8 cellular contexts compared by ENCODE assay signal in genomic region chr1:111754964-111755320, GRCh38. TPM values are rescaled to one million over a fixed set of nuclear protein-coding genes. Genes with fewer than 3 reads are reported as not detected.
DNase-seq lines count a peak whose midpoint lies in the region; ATAC-seq, FAIRE-seq and TF ChIP-seq lines count a peak whose summit lies in the region.

No MANE protein-coding gene starts in this region.

- H3K27ac Mint-ChIP-seq in chondrocyte (ENCODE audit: unreplicated experiment) = peak overlapping the region; percentile 100
- H3K27ac Mint-ChIP-seq in stimulated activated effector memory CD8-positive, alpha-beta T cell treated with anti-CD3 and anti-CD28 coated beads, Interleukin-12 subunit alpha, Interleukin-12 subunit beta, amount 100 ng/mL, for 72 hours = peak overlapping the region; percentile 95

- intact Hi-C loops in HepG2 (cut with micrococcal nuclease; ENCODE audit: unreplicated experiment) = no loop called here

- H3K4me1 ChIP-seq in HUES6 (ENCODE audit: control insufficient read depth, insufficient read depth, low read length) (peaks cover 10% of the 10 kb centered on the region), SJSA1 (replicated peaks) (peaks cover 14% of the 10 kb centered on the region), HepG2 (ENCODE audit: insufficient read depth, low read length) (peaks cover 41% of the 10 kb centered on the region)

- H3K4me3 ChIP-seq in AG10803 (ENCODE audit: low read length) = peak overlapping the region; percentile 98
- H3K4me3 ChIP-seq in HUES6 (ENCODE audit: low read depth, low read length) = peak overlapping the region; percentile 87
- peak overlapping the region; percentile 84 for H3K4me3 ChIP-seq in SJSA1
- H3K4me3 ChIP-seq in HepG2 (replicated peaks in 1 of 3; ENCODE audit: insufficient read depth in 1 of 3, low read depth in 2 of 3, low read length in 3 of 3) = peak overlapping the region; percentile 80 to 96 (median 87)

- H3K9me3 ChIP-seq in HUES6 (ENCODE audit: control insufficient read depth, insufficient read depth, low read depth, low read length) (no peaks in the 10 kb centered on the region), SJSA1 (replicated peaks) (no peaks in the 10 kb centered on the region), HepG2 (ENCODE audit: low read length) (no peaks in the 10 kb centered on the region)

- peak overlapping the region; percentile 89 for H3K4me2 ChIP-seq in HepG2 (ENCODE audit: low read depth, low read length)

- 2% methylated on average over 12 of the region's 12 CpGs for WGBS in HepG2 (ENCODE audit: low lambda C conversion rate)

- peaks cover 21% of the 10 kb centered on the region for H3K79me2 ChIP-seq in HepG2 (ENCODE audit: insufficient read depth, low read length)

- TF ChIP-seq RAD21 in HepG2 (CRISPR knock-in tag; IDR thresholded peaks at IDR 0.05) = no peak

- H3K36me3 Mint-ChIP-seq in chondrocyte (ENCODE audit: low read depth) = peaks cover 2% of the 10 kb centered on the region
- peaks cover 44% of the 10 kb centered on the region for H3K36me3 Mint-ChIP-seq in stimulated activated effector memory CD8-positive, alpha-beta T cell treated with anti-CD3 and anti-CD28 coated beads, Interleukin-12 subunit alpha, Interleukin-12 subunit beta, amount 100 ng/mL, for 72 hours

- POLR2A ChIA-PET in HepG2 (lab: Yijun Ruan, JAX) = interaction anchor here (0.6 to 3.4 kb wide), 3 partner anchors 17 to 219 kb away, joined by 3 to 22 read pairs (median 3); partner anchors contain the start of gene INKA2

- no peak for FAIRE-seq in HepG2 (lab: Jason Lieb, UNC)

- TF ChIP-seq POLR2A in HepG2 (IDR thresholded peaks at IDR 0.05; ENCODE audit: insufficient read depth in 1 of 2, low read depth in 2 of 2, low read length in 2 of 2) = no peak

- H3K27me3 ChIP-seq in HUES6 (ENCODE audit: control insufficient read depth, insufficient read depth, low read length) (no peaks in the 10 kb centered on the region; the same call in 1 of the 2 replicates), SJSA1 (replicated peaks) (no peaks in the 10 kb centered on the region), HepG2 (ENCODE audit: control insufficient read depth in 1 of 2, insufficient read depth in 2 of 2, low read length in 2 of 2) (no peaks in the 10 kb centered on the region; a peak in 1 of 5 replicates)

- no peak for TF ChIP-seq EP300 in HepG2 (IDR thresholded peaks at IDR 0.05; ENCODE audit: low read depth in 2 of 2, low read length in 2 of 2)
- no peak for TF ChIP-seq EP300 in HepG2 (CRISPR knock-in tag; IDR thresholded peaks at IDR 0.05; ENCODE audit: borderline replicate concordance)

- no peaks in the 10 kb centered on the region for H4K20me1 ChIP-seq in HepG2 (ENCODE audit: insufficient read depth, low read length)

- TF ChIP-seq CTCF in AG10803 (conservative IDR thresholded peaks at IDR 0.05; ENCODE audit: low read length) = peak; percentile 12; the same call in 1 of the 2 replicates
- TF ChIP-seq CTCF in chondrocyte (IDR thresholded peaks at IDR 0.05) = no peak
- no peak for TF ChIP-seq CTCF in HepG2 (CRISPR knock-in tag; IDR thresholded peaks at IDR 0.05)

- H3K4me1 Mint-ChIP-seq in chondrocyte (ENCODE audit: low read depth) = peaks cover 21% of the 10 kb centered on the region
- peaks cover 35% of the 10 kb centered on the region for H3K4me1 Mint-ChIP-seq in stimulated activated effector memory CD8-positive, alpha-beta T cell treated with anti-CD3 and anti-CD28 coated beads, Interleukin-12 subunit alpha, Interleukin-12 subunit beta, amount 100 ng/mL, for 72 hours

- in situ Hi-C loops in HepG2 (cut with HindIII; ENCODE audit: extremely low pct_ligation_motif_present, low pct_unique_long_range_greater_than_20kb) = loop anchor here (5.0 kb wide), 1 partner anchor 33 kb away; no protein-coding TSS in a partner anchor
- in situ Hi-C loops in KBM-7 (cut with MboI; ENCODE audit: low pct_unique_long_range_greater_than_20kb, low sequenced_read_pairs) = no loop called here

- H2AFZ ChIP-seq in HepG2 (ENCODE audit: low read length) = peak overlapping the region; percentile 71

- H3K9ac ChIP-seq in HUES6 (ENCODE audit: low read length) (peak overlapping the region; percentile 98), HepG2 (ENCODE audit: insufficient read depth, low read depth, low read length) (peak overlapping the region; percentile 91)

- DNase-seq in AG10803 (ENCODE audit: low read depth) (peak; percentile 66), SJSA1 (ENCODE audit: low read depth in 1 of 2, low spot score in 2 of 2) (no peak), chondrocyte (ENCODE audit: low spot score) (no peak), HepG2 (ENCODE audit: low spot score) (no peak), KBM-7 (no peak)
- no peak for DNase-seq in stimulated activated effector memory CD8-positive, alpha-beta T cell treated with anti-CD3 and anti-CD28 coated beads, Interleukin-12 subunit alpha, Interleukin-12 subunit beta, amount 100 ng/mL, for 72 hours (ENCODE audit: low spot score in 2 of 2)

- H3K36me3 ChIP-seq in HUES6 (ENCODE audit: control insufficient read depth, insufficient read depth, low read length) = peaks cover 12% of the 10 kb centered on the region
- peaks cover 28% of the 10 kb centered on the region for H3K36me3 ChIP-seq in SJSA1
- H3K36me3 ChIP-seq in HepG2 (replicated peaks in 1 of 2; ENCODE audit: control insufficient read depth in 1 of 2, insufficient read depth in 2 of 2, low read length in 2 of 2) = peaks cover 0 to 7% of the 10 kb centered on the region in 2 experiments; a peak in 3 of 5 replicates

- TSS peak; percentile 67 for BruUV-seq in HepG2 (replicated peaks; lab: Mats Ljungman, UMichigan)

- H3K4me3 Mint-ChIP-seq in chondrocyte (ENCODE audit: unreplicated experiment) = peak overlapping the region; percentile 99
- H3K4me3 Mint-ChIP-seq in stimulated activated effector memory CD8-positive, alpha-beta T cell treated with anti-CD3 and anti-CD28 coated beads, Interleukin-12 subunit alpha, Interleukin-12 subunit beta, amount 100 ng/mL, for 72 hours = peak overlapping the region; percentile 85

- ATAC-seq in GM18867 (IDR thresholded peaks at IDR 0.05; ENCODE audit: unreplicated experiment) (peak; percentile 5), HepG2 (peak; percentile 31)
- no peak for ATAC-seq in stimulated activated effector memory CD8-positive, alpha-beta T cell treated with anti-CD3 and anti-CD28 coated beads, Interleukin-12 subunit alpha, Interleukin-12 subunit beta, amount 100 ng/mL, for 72 hours

- CTCF ChIA-PET in HepG2 (lab: Yijun Ruan, JAX; ENCODE audit: low intra/inter-chr PET ratio, low total read pairs) = interaction anchor here (1.9 kb wide), 1 partner anchor 40 kb away, joined by 19 read pairs; no protein-coding TSS in a partner anchor

- no peaks in the 10 kb centered on the region for H3K9me3 Mint-ChIP-seq in chondrocyte (ENCODE audit: low read depth)
- no peaks in the 10 kb centered on the region for H3K9me3 Mint-ChIP-seq in stimulated activated effector memory CD8-positive, alpha-beta T cell treated with anti-CD3 and anti-CD28 coated beads, Interleukin-12 subunit alpha, Interleukin-12 subunit beta, amount 100 ng/mL, for 72 hours

- H3K27ac ChIP-seq in HUES6 (ENCODE audit: low read depth, low read length) = peak overlapping the region; percentile 81
- H3K27ac ChIP-seq in SJSA1 = peak overlapping the region; percentile 73
- peak overlapping the region; percentile 83 for H3K27ac ChIP-seq in HepG2 (ENCODE audit: extremely low read length, insufficient read depth, low read length)

- no peaks in the 10 kb centered on the region for H3K27me3 Mint-ChIP-seq in chondrocyte (ENCODE audit: low read depth)

RNA-seq across cellular contexts. Expression of gene DDX20, which starts 0.8 kb away (rescaled TPM):
- 22.8 and 37.8 TPM in 2 replicates for total RNA-seq in SJSA1 (2014; rRNA removed; shearing (Covaris generic))
- total RNA-seq in chondrocyte (9.9 to 10.7 TPM (median 10.0 TPM) in 3 replicates), HepG2 (2016; rRNA removed; fragmentation: Illumina TruSeq; extraction: Trizol) (14.3 and 20.0 TPM in 2 replicates)
- 1.8 and 2.2 TPM in 2 replicates for total RNA-seq in HepG2 (2016; cell fraction: cytosol; rRNA removed; fragmentation: Illumina TruSeq; extraction: Trizol; ENCODE audit: low read depth)
- total RNA-seq in HepG2 (2016; cell fraction: insoluble cytoplasmic fraction; rRNA removed; fragmentation: Illumina TruSeq; extraction: Trizol) = 13.8 and 19.4 TPM in 2 replicates
- total RNA-seq in HepG2 (2016; cell fraction: membrane; rRNA removed; fragmentation: Illumina TruSeq; extraction: Trizol) = 5.0 and 6.5 TPM in 2 replicates
- 13.8 TPM in 2 replicates for total RNA-seq in HepG2 (2016; cell fraction: nucleus; rRNA removed; fragmentation: Illumina TruSeq; extraction: Trizol)
- polyA plus RNA-seq in HepG2 (2011; rRNA removed) = 3.2 and 4.0 TPM in 2 replicates
- polyA plus RNA-seq in HepG2 (2011; cell fraction: cytosol; rRNA removed) = 1.7 and 2.4 TPM in 2 replicates
- polyA plus RNA-seq in HepG2 (2011; cell fraction: nucleus; rRNA removed) = 4.0 and 5.2 TPM in 2 replicates
- polyA plus RNA-seq in HepG2 (2012) = 4.6 and 6.6 TPM in 2 replicates
- 0.71 and 0.80 TPM in 2 replicates for polyA plus RNA-seq in HepG2 (2016; cell fraction: cytosol; fragmentation: Illumina TruSeq; extraction: Trizol; ENCODE audit: low read depth)
- 13.4 and 14.2 TPM in 2 replicates for polyA plus RNA-seq in HepG2 (2016; cell fraction: insoluble cytoplasmic fraction; fragmentation: Illumina TruSeq; extraction: Trizol; ENCODE audit: low read depth)
- 1.7 and 2.0 TPM in 2 replicates for polyA plus RNA-seq in HepG2 (2016; cell fraction: membrane; fragmentation: Illumina TruSeq; extraction: Trizol; ENCODE audit: low read depth)
- polyA plus RNA-seq in HepG2 (2016; cell fraction: nucleus; fragmentation: Illumina TruSeq; extraction: Trizol; ENCODE audit: insufficient read depth, low read depth) = 14.9 and 15.2 TPM in 2 replicates
- 5.0 and 17.2 TPM in 2 replicates for polyA minus RNA-seq in HepG2 (2011; rRNA and poly(A)+ RNA removed; ENCODE audit: low replicate concordance)
- polyA minus RNA-seq in HepG2 (2011; cell fraction: cytosol; rRNA and poly(A)+ RNA removed) = 4.1 and 4.2 TPM in 2 replicates
- polyA minus RNA-seq in HepG2 (2011; cell fraction: nucleus; rRNA and poly(A)+ RNA removed) = 15.5 and 16.4 TPM in 2 replicates

RNA-seq across cellular contexts. Expression of gene INKA2, which starts 15.7 kb away (rescaled TPM):
- total RNA-seq in SJSA1 (2014; rRNA removed; shearing (Covaris generic)) = 3.4 and 5.4 TPM in 2 replicates
- 2.8 to 5.4 TPM (median 3.6 TPM) in 3 replicates for total RNA-seq in chondrocyte
- total RNA-seq in HepG2 (2016; rRNA removed; fragmentation: Illumina TruSeq; extraction: Trizol) = 4.6 and 6.1 TPM in 2 replicates
- total RNA-seq in HepG2 (2016; cell fraction: cytosol; rRNA removed; fragmentation: Illumina TruSeq; extraction: Trizol; ENCODE audit: low read depth) = 0.61 and 1.2 TPM in 2 replicates
- 4.0 and 4.3 TPM in 2 replicates for total RNA-seq in HepG2 (2016; cell fraction: insoluble cytoplasmic fraction; rRNA removed; fragmentation: Illumina TruSeq; extraction: Trizol)
- 2.5 and 2.9 TPM in 2 replicates for total RNA-seq in HepG2 (2016; cell fraction: membrane; rRNA removed; fragmentation: Illumina TruSeq; extraction: Trizol)
- total RNA-seq in HepG2 (2016; cell fraction: nucleus; rRNA removed; fragmentation: Illumina TruSeq; extraction: Trizol) = 4.0 and 4.7 TPM in 2 replicates
- polyA plus RNA-seq in HepG2 (2011; rRNA removed) = 2.6 TPM in 2 replicates
- polyA plus RNA-seq in HepG2 (2011; cell fraction: cytosol; rRNA removed) = 1.3 TPM in 2 replicates
- 2.5 and 3.6 TPM in 2 replicates for polyA plus RNA-seq in HepG2 (2011; cell fraction: nucleus; rRNA removed)
- 1.7 and 2.4 TPM in 2 replicates for polyA plus RNA-seq in HepG2 (2012)
- 0.77 and 1.1 TPM in 2 replicates for polyA plus RNA-seq in HepG2 (2016; cell fraction: cytosol; fragmentation: Illumina TruSeq; extraction: Trizol; ENCODE audit: low read depth)
- polyA plus RNA-seq in HepG2 (2016; cell fraction: insoluble cytoplasmic fraction; fragmentation: Illumina TruSeq; extraction: Trizol; ENCODE audit: low read depth) = 2.2 and 3.8 TPM in 2 replicates
- polyA plus RNA-seq in HepG2 (2016; cell fraction: membrane; fragmentation: Illumina TruSeq; extraction: Trizol; ENCODE audit: low read depth) = 1.9 and 2.0 TPM in 2 replicates
- 6.2 and 10.3 TPM in 2 replicates for polyA plus RNA-seq in HepG2 (2016; cell fraction: nucleus; fragmentation: Illumina TruSeq; extraction: Trizol; ENCODE audit: insufficient read depth, low read depth)
- 4.9 and 8.9 TPM in 2 replicates for polyA minus RNA-seq in HepG2 (2011; rRNA and poly(A)+ RNA removed; ENCODE audit: low replicate concordance)
- 1.6 TPM in 1 of 2 replicates, not detected in the other for polyA minus RNA-seq in HepG2 (2011; cell fraction: cytosol; rRNA and poly(A)+ RNA removed)
- 6.2 and 9.3 TPM in 2 replicates for polyA minus RNA-seq in HepG2 (2011; cell fraction: nucleus; rRNA and poly(A)+ RNA removed)
